8 cellular contexts compared by ENCODE assay signal in the genomic region with DNA sequence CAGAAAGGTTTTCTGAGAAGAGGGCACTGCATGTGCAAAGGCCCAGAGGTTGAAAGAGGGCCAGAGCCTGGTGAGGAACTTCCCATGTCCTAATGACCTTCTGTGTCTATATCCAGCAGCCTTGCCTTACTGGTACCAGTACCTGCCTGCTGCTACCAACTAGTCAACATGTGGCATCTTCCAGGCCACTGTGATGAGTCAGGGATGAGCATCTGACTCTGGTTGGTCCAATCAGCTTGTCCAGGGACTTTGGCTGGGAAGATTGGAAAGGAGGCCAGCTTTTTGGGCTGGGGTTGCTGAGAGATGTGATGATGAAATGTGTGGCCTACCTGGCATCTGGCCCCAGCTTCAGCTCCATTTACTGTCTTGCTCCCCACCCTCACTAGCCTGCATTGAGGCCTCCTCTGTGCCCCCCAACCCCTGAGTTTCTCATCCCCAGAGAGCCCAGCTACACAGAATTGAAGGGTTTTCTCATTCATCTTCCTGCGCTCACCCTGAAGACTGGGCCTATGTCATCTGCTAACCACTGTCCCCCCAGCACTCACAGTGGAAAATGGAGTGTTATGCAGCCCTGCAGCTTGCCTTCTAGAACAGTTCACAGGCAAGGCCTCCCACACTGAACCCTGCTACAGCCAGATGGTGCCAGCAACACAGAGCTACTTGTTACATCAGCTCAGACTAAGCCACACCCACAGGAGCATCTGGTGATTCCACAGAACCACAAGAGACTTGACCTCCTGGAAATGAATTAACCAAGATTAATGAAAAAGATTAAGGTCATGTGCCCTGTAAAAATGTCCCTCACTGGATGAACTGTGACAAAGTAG. TPM values are rescaled to one million over a fixed set of nuclear protein-coding genes. Genes with fewer than 3 reads are reported as not detected.
DNase-seq lines count a peak whose midpoint lies in the region; ATAC-seq lines count a peak whose summit lies in the region.

No MANE protein-coding gene starts in this region.

- H3K36me3 Mint-ChIP-seq in activated CD4-positive, alpha-beta memory T cell treated with anti-CD3 and anti-CD28 coated beads, Interleukin-2, amount 10 ng/mL, durations not matched to agents 7 days and 5 days (ENCODE audit: low read depth): peaks cover 52% of the 10 kb centered on the region
- H3K36me3 Mint-ChIP-seq in naive B cell: no peaks in the 10 kb centered on the region

- ATAC-seq in esophagus mucosa (peak; percentile 48), naive B cell (ENCODE audit: low read depth in 2 of 2) (no peak), GM19463 (IDR thresholded peaks at IDR 0.05; ENCODE audit: unreplicated experiment) (no peak)

- CTCF ChIA-PET in activated CD4-positive, alpha-beta memory T cell treated with anti-CD3 and anti-CD28 coated beads, Interleukin-2, amount 10 ng/mL, durations not matched to agents 7 days and 5 days (lab: Charles Lee): interaction anchor here (0.8 to 5.4 kb wide), 19 partner anchors 9 to 558 kb away, joined by 3 to 59 read pairs (median 4); a partner anchor contains a TSS

- POLR2A ChIA-PET in activated CD4-positive, alpha-beta memory T cell treated with anti-CD3 and anti-CD28 coated beads, Interleukin-2, amount 10 ng/mL, durations not matched to agents 7 days and 5 days (lab: Charles Lee): interaction anchor here (0.9 to 21.6 kb wide), 10 partner anchors 9 to 214 kb away, joined by 3 to 1001 read pairs (median 6); a partner anchor contains a TSS

- peak overlapping the region; percentile 95 for H3K4me3 Mint-ChIP-seq in activated CD4-positive, alpha-beta memory T cell treated with anti-CD3 and anti-CD28 coated beads, Interleukin-2, amount 10 ng/mL, durations not matched to agents 7 days and 5 days
- H3K4me3 Mint-ChIP-seq in naive B cell: peak overlapping the region; percentile 86 to 98 (median 95)

- DNase-seq in NOMO-1 treated with DMSO at 0.1 percent for 48 hours (lab: John Stamatoyannopoulos, UW; ENCODE audit: unreplicated experiment): peak; percentile 29
- no peak for DNase-seq in NOMO-1 treated with dmso at 0.1 percent for 144 hours (lab: John Stamatoyannopoulos, UW; ENCODE audit: unreplicated experiment)
- peak; percentile 13 for DNase-seq in NCI-H345 treated with DMSO at 0.1 percent for 48 hours (lab: John Stamatoyannopoulos, UW; ENCODE audit: unreplicated experiment)
- DNase-seq in activated CD4-positive, alpha-beta memory T cell treated with anti-CD3 and anti-CD28 coated beads, Interleukin-2, amount 10 ng/mL, durations not matched to agents 7 days and 5 days: peak; percentile 80
- no peak for DNase-seq in naive B cell
- peak; percentile 70 for DNase-seq in ureter (ENCODE audit: low spot score)

- H3K27ac Mint-ChIP-seq in activated CD4-positive, alpha-beta memory T cell treated with anti-CD3 and anti-CD28 coated beads, Interleukin-2, amount 10 ng/mL, durations not matched to agents 7 days and 5 days: peak overlapping the region; percentile 97
- peak overlapping the region; percentile 37 to 88 (median 66) for H3K27ac Mint-ChIP-seq in naive B cell

- no peaks in the 10 kb centered on the region for H3K27me3 Mint-ChIP-seq in activated CD4-positive, alpha-beta memory T cell treated with anti-CD3 and anti-CD28 coated beads, Interleukin-2, amount 10 ng/mL, durations not matched to agents 7 days and 5 days
- no peaks in the 10 kb centered on the region for H3K27me3 Mint-ChIP-seq in naive B cell

- no peaks in the 10 kb centered on the region for H3K9me3 Mint-ChIP-seq in activated CD4-positive, alpha-beta memory T cell treated with anti-CD3 and anti-CD28 coated beads, Interleukin-2, amount 10 ng/mL, durations not matched to agents 7 days and 5 days
- no peaks in the 10 kb centered on the region for H3K9me3 Mint-ChIP-seq in naive B cell

- peaks cover 80% of the 10 kb centered on the region for H3K4me1 Mint-ChIP-seq in activated CD4-positive, alpha-beta memory T cell treated with anti-CD3 and anti-CD28 coated beads, Interleukin-2, amount 10 ng/mL, durations not matched to agents 7 days and 5 days
- H3K4me1 Mint-ChIP-seq in naive B cell: peaks cover 41 to 68% (median 61%) of the 10 kb centered on the region in 3 donors

RNA-seq across cellular contexts. Expression of a gene that starts 1.3 kb away (rescaled TPM):
- total RNA-seq in activated CD4-positive, alpha-beta memory T cell treated with anti-CD3 and anti-CD28 coated beads, Interleukin-2, amount 10 ng/mL, durations not matched to agents 7 days and 5 days: 100 to 1,000 TPM; 118 to 119 TPM
- 37.4 TPM for total RNA-seq in esophagus mucosa
- polyA plus RNA-seq in naive B cell (ENCODE audit: low read depth in 6 of 6): 10 to 100 TPM; 48.5 to 90.8 (median 75.4) TPM
- 65.3 TPM for total RNA-seq in ureter

RNA-seq across cellular contexts. Expression of a gene that starts 5.3 kb away (rescaled TPM):
- total RNA-seq in activated CD4-positive, alpha-beta memory T cell treated with anti-CD3 and anti-CD28 coated beads, Interleukin-2, amount 10 ng/mL, durations not matched to agents 7 days and 5 days: 100 to 1,000 TPM; 123 to 124 TPM
- total RNA-seq in esophagus mucosa (9.5 TPM), ureter (16.1 TPM)
- polyA plus RNA-seq in naive B cell (ENCODE audit: low read depth in 6 of 6): 10 to 100 TPM; 16.8 to 38.5 (median 21.4) TPM

RNA-seq across cellular contexts. Expression of a gene that starts 14.8 kb away (rescaled TPM):
- total RNA-seq in activated CD4-positive, alpha-beta memory T cell treated with anti-CD3 and anti-CD28 coated beads, Interleukin-2, amount 10 ng/mL, durations not matched to agents 7 days and 5 days: under 1 TPM; 0.55 to 0.83 TPM
- 0.04 TPM for total RNA-seq in esophagus mucosa
- 1 to 10 TPM in 5 of 6 donors, not detected in 1; 1.6 to 4.4 (median 3.8) TPM for polyA plus RNA-seq in naive B cell (ENCODE audit: low read depth in 6 of 6)
- 0.26 TPM for total RNA-seq in ureter

RNA-seq across cellular contexts. Expression of a gene that starts 38.2 kb away (rescaled TPM):
- 100 to 1,000 TPM; 131 TPM for total RNA-seq in activated CD4-positive, alpha-beta memory T cell treated with anti-CD3 and anti-CD28 coated beads, Interleukin-2, amount 10 ng/mL, durations not matched to agents 7 days and 5 days
- 52.2 TPM for total RNA-seq in esophagus mucosa
- 10 to 100 TPM; 24.0 to 71.6 (median 58.9) TPM for polyA plus RNA-seq in naive B cell (ENCODE audit: low read depth in 6 of 6)
- 81.6 TPM for total RNA-seq in ureter

RNA-seq across cellular contexts. Expression of a gene that starts 42.3 kb away (rescaled TPM):
- total RNA-seq in activated CD4-positive, alpha-beta memory T cell treated with anti-CD3 and anti-CD28 coated beads, Interleukin-2, amount 10 ng/mL, durations not matched to agents 7 days and 5 days: 10 to 100 TPM; 62.1 to 62.6 TPM
- total RNA-seq in esophagus mucosa: 45.2 TPM
- 10 to 100 TPM; 10.3 to 25.6 (median 18.7) TPM for polyA plus RNA-seq in naive B cell (ENCODE audit: low read depth in 6 of 6)
- 144 TPM for total RNA-seq in ureter

Comparison
In these comparisons a context has a peak if more than half of its experiments do, and no peak if none do; other contexts are left out.
1. DNase-seq: peak in NOMO-1 treated with DMSO at 0.1 percent for 48 hours (single experiment), NCI-H345 treated with DMSO at 0.1 percent for 48 hours (single experiment), activated CD4-positive, alpha-beta memory T cell treated with anti-CD3 and anti-CD28 coated beads, Interleukin-2, amount 10 ng/mL, durations not matched to agents 7 days and 5 days (single experiment) and ureter (single experiment); none in NOMO-1 treated with dmso at 0.1 percent for 144 hours (single experiment) and naive B cell (single experiment).